In genomic region chr6:56246941-56247653, GRCh38 we compare ENCODE assay signal across 1 cellular context.
TF ChIP-seq lines count a peak whose summit lies in the region.

COL21A1 (minus strand) TSS chr6:56247580; CDS start chr6:56182618, 64,962 bp downstream.

TF ChIP-seq in H1, 55 proteins besides CTCF, POLR2A, EP300 and RAD21 (continued from another document):
- TF ChIP-seq ATF2 (IDR thresholded peaks at IDR 0.05; ENCODE audit: low read length): no peak
- no peak for TF ChIP-seq CREB1 (IDR thresholded peaks at IDR 0.05)
- peak; percentile 95 for TF ChIP-seq ASH2L (IDR thresholded peaks at IDR 0.05; ENCODE audit: low read length)
- no peak for TF ChIP-seq POU5F1 (IDR thresholded peaks at IDR 0.05; ENCODE audit: low read depth, low read length)
- no peak for TF ChIP-seq MAFK (IDR thresholded peaks at IDR 0.05; ENCODE audit: low read depth, low read length)
- TF ChIP-seq YY1 (IDR thresholded peaks at IDR 0.05; ENCODE audit: low read depth, low read length): no peak
- peak; percentile 97; the same call in 1 of the 2 replicates for TF ChIP-seq RBBP5 (IDR thresholded peaks at IDR 0.05; ENCODE audit: borderline replicate concordance, low read depth, low read length)
- no peak; the same call in none of the 2 replicates for TF ChIP-seq PHF8 (conservative IDR thresholded peaks at IDR 0.05; ENCODE audit: low read depth, low read length)
- TF ChIP-seq CHD1 (IDR thresholded peaks at IDR 0.05; ENCODE audit: low read depth, low read length): no peak
- TF ChIP-seq NRF1 (IDR thresholded peaks at IDR 0.05; ENCODE audit: low read depth, low read length): no peak
- TF ChIP-seq GTF2F1 (IDR thresholded peaks at IDR 0.05; ENCODE audit: borderline replicate concordance, low read depth, low read length): no peak
- 0 out of 2 replicates have a peak, but pooled peaks have one; percentile 36 for TF ChIP-seq MAX (IDR thresholded peaks at IDR 0.05)
- no peak for TF ChIP-seq CBX5 (IDR thresholded peaks at IDR 0.05; ENCODE audit: low read depth, low read length)
- TF ChIP-seq NANOG (IDR thresholded peaks at IDR 0.05; ENCODE audit: insufficient read depth, low read depth, low read length, poor library complexity, severe bottlenecking): peak; percentile 60
- no peak for TF ChIP-seq EGR1 (IDR thresholded peaks at IDR 0.05; ENCODE audit: borderline replicate concordance, low read depth, low read length)
- no peak for TF ChIP-seq BACH1 (IDR thresholded peaks at IDR 0.05; ENCODE audit: low read length)
- no peak for TF ChIP-seq CEBPB (IDR thresholded peaks at IDR 0.05; ENCODE audit: low read depth, low read length)
- no peak for TF ChIP-seq RXRA (IDR thresholded peaks at IDR 0.05; ENCODE audit: insufficient read depth, low read depth, low read length)
- no peak for TF ChIP-seq EZH2 (IDR thresholded peaks at IDR 0.05; ENCODE audit: low read depth, low read length, severe bottlenecking)
- no peak for TF ChIP-seq HDAC6 (IDR thresholded peaks at IDR 0.05; ENCODE audit: low read depth, low read length)
- peak; percentile 88 for TF ChIP-seq TEAD4 (IDR thresholded peaks at IDR 0.05; ENCODE audit: low read depth, low read length)
- TF ChIP-seq USF2 (IDR thresholded peaks at IDR 0.05; ENCODE audit: low read length): no peak
- no peak for TF ChIP-seq CHD7 (IDR thresholded peaks at IDR 0.05; ENCODE audit: insufficient replicate concordance, low read length)
- no peak for TF ChIP-seq BRCA1 (IDR thresholded peaks at IDR 0.05; ENCODE audit: low read depth, low read length)
- peak; percentile 50; the same call in 1 of the 2 replicates for TF ChIP-seq TAF1 (IDR thresholded peaks at IDR 0.05; ENCODE audit: low read depth, low read length)
- no peak for TF ChIP-seq SIRT6 (IDR thresholded peaks at IDR 0.05; ENCODE audit: low read length)
- no peak for TF ChIP-seq CHD2 (IDR thresholded peaks at IDR 0.05; ENCODE audit: low read length)
- TF ChIP-seq JUND (IDR thresholded peaks at IDR 0.05; ENCODE audit: low read length): no peak
- TF ChIP-seq SIN3A (conservative IDR thresholded peaks at IDR 0.05 in 1 of 2, IDR thresholded peaks at IDR 0.05 in 1 of 2; ENCODE audit: low read depth in 1 of 2, low read length in 2 of 2): peak in 1 of 2 experiments; percentile 84; a peak in 3 of 4 replicates
- TF ChIP-seq FOSL1 (IDR thresholded peaks at IDR 0.05; ENCODE audit: insufficient read depth, low read depth, low read length): no peak
- no peak for TF ChIP-seq TCF12 (IDR thresholded peaks at IDR 0.05; ENCODE audit: low read depth, low read length)
- TF ChIP-seq RFX5 (IDR thresholded peaks at IDR 0.05; ENCODE audit: borderline replicate concordance, low read depth, low read length): no peak
- TF ChIP-seq TAF7 (optimal IDR thresholded peaks at IDR 0.05; ENCODE audit: borderline replicate concordance, low read depth, low read length): no peak
- TF ChIP-seq TBP (IDR thresholded peaks at IDR 0.05; ENCODE audit: low read depth, low read length): peak; percentile 40; the same call in 1 of the 2 replicates
- TF ChIP-seq SUZ12 (IDR thresholded peaks at IDR 0.05; ENCODE audit: low read length): no peak
- no peak for TF ChIP-seq SRF (IDR thresholded peaks at IDR 0.05; ENCODE audit: low read depth, low read length)
- TF ChIP-seq, protein P1, sequence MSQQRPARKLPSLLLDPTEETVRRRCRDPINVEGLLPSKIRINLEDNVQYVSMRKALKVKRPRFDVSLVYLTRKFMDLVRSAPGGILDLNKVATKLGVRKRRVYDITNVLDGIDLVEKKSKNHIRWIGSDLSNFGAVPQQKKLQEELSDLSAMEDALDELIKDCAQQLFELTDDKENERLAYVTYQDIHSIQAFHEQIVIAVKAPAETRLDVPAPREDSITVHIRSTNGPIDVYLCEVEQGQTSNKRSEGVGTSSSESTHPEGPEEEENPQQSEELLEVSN (IDR thresholded peaks at IDR 0.05): no peak; the same call in 1 of the 2 replicates
- 0 out of 2 replicates have a peak, but pooled peaks have one; percentile 12 for TF ChIP-seq SP1 (IDR thresholded peaks at IDR 0.05; ENCODE audit: low read depth, low read length)
- no peak for TF ChIP-seq KDM5A (IDR thresholded peaks at IDR 0.05; ENCODE audit: low read length)
- TF ChIP-seq RNF2 (IDR thresholded peaks at IDR 0.05; ENCODE audit: borderline replicate concordance, low read depth, low read length, missing control alignments, poor library complexity, severe bottlenecking): no peak
- no peak; the same call in 1 of the 2 replicates for TF ChIP-seq SP4 (IDR thresholded peaks at IDR 0.05; ENCODE audit: low read length)
- no peak for TF ChIP-seq SP2 (IDR thresholded peaks at IDR 0.05; ENCODE audit: low read length)
- no peak for TF ChIP-seq SIX5 (IDR thresholded peaks at IDR 0.05; ENCODE audit: low read depth, low read length)
- TF ChIP-seq, protein P2, sequence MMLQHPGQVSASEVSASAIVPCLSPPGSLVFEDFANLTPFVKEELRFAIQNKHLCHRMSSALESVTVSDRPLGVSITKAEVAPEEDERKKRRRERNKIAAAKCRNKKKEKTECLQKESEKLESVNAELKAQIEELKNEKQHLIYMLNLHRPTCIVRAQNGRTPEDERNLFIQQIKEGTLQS (IDR thresholded peaks at IDR 0.05; ENCODE audit: insufficient read depth, low read depth, low read length): no peak
- TF ChIP-seq ZNF274 (IDR thresholded peaks at IDR 0.05; ENCODE audit: borderline replicate concordance, extremely low read depth, low read length): no peak
- no peak for TF ChIP-seq POLR2AphosphoS5 (IDR thresholded peaks at IDR 0.05; ENCODE audit: low read depth, low read length)
- TF ChIP-seq KDM4A (IDR thresholded peaks at IDR 0.05; ENCODE audit: low read depth, low read length, severe bottlenecking): peak; percentile 90
- no peak for TF ChIP-seq JUN (IDR thresholded peaks at IDR 0.05; ENCODE audit: low read depth, low read length)
- no peak for TF ChIP-seq GABPA (IDR thresholded peaks at IDR 0.05; ENCODE audit: borderline replicate concordance, insufficient read depth, low read length)
- TF ChIP-seq CTBP2 (IDR thresholded peaks at IDR 0.05; ENCODE audit: borderline replicate concordance, insufficient read depth, insufficient read length, low read length): no peak
- TF ChIP-seq HDAC2 (IDR thresholded peaks at IDR 0.05; ENCODE audit: borderline replicate concordance in 1 of 2, low read depth in 2 of 2, low read length in 2 of 2): peak in 1 of 2 experiments; percentile 90; a peak in 3 of 4 replicates
- TF ChIP-seq BCL11A (IDR thresholded peaks at IDR 0.05; ENCODE audit: low read depth in 2 of 2, low read length in 2 of 2): no peak
- TF ChIP-seq SAP30 (IDR thresholded peaks at IDR 0.05; ENCODE audit: insufficient read depth, insufficient replicate concordance, low read length): peak; percentile 69
TF ChIP-seq in H1: peak in this region for 12.
